In the genomic region with DNA sequence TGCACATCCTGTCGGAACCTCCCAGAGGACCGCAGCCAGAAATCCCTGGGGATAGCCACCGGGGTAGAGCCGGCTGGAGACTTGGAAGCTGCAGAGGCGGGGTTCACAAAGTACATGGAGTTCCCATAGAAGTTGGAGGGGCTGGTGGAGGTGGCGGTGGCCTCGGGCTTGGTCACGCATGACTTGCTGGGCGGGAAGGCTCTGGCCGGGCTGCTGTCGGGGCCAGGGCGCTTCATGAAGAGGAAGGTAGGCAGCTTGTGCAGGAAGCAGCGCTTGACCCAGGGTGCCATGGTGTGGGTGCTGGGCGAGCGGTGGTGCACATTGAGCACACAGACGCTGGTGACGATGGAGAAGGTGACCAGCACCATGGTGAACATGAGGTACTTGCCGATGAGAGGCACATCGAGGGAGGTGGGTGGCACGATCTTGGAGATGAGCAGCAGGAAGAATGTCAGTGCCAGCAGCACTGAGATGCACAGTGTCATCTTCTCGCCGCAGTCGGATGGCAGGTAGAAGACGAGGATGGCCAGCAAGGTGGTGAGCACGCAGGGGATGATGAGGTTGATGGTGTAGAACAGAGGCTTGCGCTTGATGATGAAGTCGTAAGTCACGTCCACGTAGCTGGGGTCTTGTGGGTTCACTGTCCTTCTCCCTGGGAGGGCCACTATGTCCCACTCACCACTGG, we compare ENCODE assay signal across 1 cellular context.
TF ChIP-seq lines count a peak whose summit lies in the region.

No MANE protein-coding gene starts in this region.

TF ChIP-seq in IMR-90, 13 proteins besides CTCF, POLR2A, EP300 and RAD21 (continued from another document):
- TF ChIP-seq CHD1 (IDR thresholded peaks at IDR 0.05; ENCODE audit: low read depth, low read length) (no peak), BHLHE40 (IDR thresholded peaks at IDR 0.05; ENCODE audit: low read depth, low read length) (no peak), MAFK (IDR thresholded peaks at IDR 0.05; ENCODE audit: low read depth, low read length) (no peak), MXI1 (IDR thresholded peaks at IDR 0.05; ENCODE audit: borderline replicate concordance, low read depth, low read length) (no peak), FOS (IDR thresholded peaks at IDR 0.05; ENCODE audit: low read depth, low read length) (no peak), RCOR1 (IDR thresholded peaks at IDR 0.05; ENCODE audit: insufficient replicate concordance, low read length) (no peak)
- TF ChIP-seq, protein P1, sequence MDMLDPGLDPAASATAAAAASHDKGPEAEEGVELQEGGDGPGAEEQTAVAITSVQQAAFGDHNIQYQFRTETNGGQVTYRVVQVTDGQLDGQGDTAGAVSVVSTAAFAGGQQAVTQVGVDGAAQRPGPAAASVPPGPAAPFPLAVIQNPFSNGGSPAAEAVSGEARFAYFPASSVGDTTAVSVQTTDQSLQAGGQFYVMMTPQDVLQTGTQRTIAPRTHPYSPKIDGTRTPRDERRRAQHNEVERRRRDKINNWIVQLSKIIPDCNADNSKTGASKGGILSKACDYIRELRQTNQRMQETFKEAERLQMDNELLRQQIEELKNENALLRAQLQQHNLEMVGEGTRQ (IDR thresholded peaks at IDR 0.05; ENCODE audit: low read depth, low read length), result no peak
- TF ChIP-seq, protein P2, sequence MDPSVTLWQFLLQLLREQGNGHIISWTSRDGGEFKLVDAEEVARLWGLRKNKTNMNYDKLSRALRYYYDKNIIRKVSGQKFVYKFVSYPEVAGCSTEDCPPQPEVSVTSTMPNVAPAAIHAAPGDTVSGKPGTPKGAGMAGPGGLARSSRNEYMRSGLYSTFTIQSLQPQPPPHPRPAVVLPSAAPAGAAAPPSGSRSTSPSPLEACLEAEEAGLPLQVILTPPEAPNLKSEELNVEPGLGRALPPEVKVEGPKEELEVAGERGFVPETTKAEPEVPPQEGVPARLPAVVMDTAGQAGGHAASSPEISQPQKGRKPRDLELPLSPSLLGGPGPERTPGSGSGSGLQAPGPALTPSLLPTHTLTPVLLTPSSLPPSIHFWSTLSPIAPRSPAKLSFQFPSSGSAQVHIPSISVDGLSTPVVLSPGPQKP (IDR thresholded peaks at IDR 0.05; ENCODE audit: borderline replicate concordance, low read depth, low read length), result no peak
